In genomic region chr2:69770193-69770702, GRCh38 we compare ENCODE assay signal across 8 cellular contexts. TPM values are rescaled to one million over a fixed set of nuclear protein-coding genes. Genes with fewer than 3 reads are reported as not detected.
DNase-seq lines count a peak whose midpoint lies in the region; ATAC-seq, FAIRE-seq and TF ChIP-seq lines count a peak whose summit lies in the region.

No MANE protein-coding gene starts in this region.

- peak overlapping the region; percentile 2 to 88 (median 60) for H3K27ac Mint-ChIP-seq in CD8-positive, alpha-beta memory T cell
- peak overlapping the region; percentile 69 for H3K27ac Mint-ChIP-seq in activated T-helper 2 cell treated with anti-CD3 and anti-CD28 coated beads, Interferon-gamma antibody, Interleukin-2, Interleukin-4, amounts not matched to agents 10 μg/mL and 5 μg/mL and 100 μg/mL, durations not matched to agents 14 hours and 24 hours and 36 hours
- no peak overlapping the region for H3K27ac Mint-ChIP-seq in stimulated activated memory B cell treated with anti-CD40 and anti-IgM and Interleukin-4, amounts not matched to agents 10 μg/mL and 1 μg/mL and 100 μg/mL, for 72 hours

- no peak for FAIRE-seq in frontal cortex (lab: Jason Lieb, UNC)

- peak; percentile 53 for ATAC-seq in stimulated activated memory B cell treated with anti-CD40 and anti-IgM and Interleukin-4, amounts not matched to agents 10 μg/mL and 1 μg/mL and 100 μg/mL, for 72 hours
- no peak for ATAC-seq in GM21529 (IDR thresholded peaks at IDR 0.05; ENCODE audit: unreplicated experiment)

- H3K27ac ChIP-seq in CD8-positive, alpha-beta memory T cell (ENCODE audit: low read depth, low read length): no peak overlapping the region
- H3K27ac ChIP-seq in left ventricle myocardium inferior (replicated peaks): peak overlapping the region; percentile 51

- POLR2A ChIA-PET in CD8-positive, alpha-beta memory T cell (lab: Charles Lee): no interaction called here

- peak in 1 of 5 donors; percentile 16 for DNase-seq in CD8-positive, alpha-beta memory T cell
- DNase-seq in HUDEP-2 (lab: John Stamatoyannopoulos, UW; ENCODE audit: unreplicated experiment in 76 of 76) (peak in 43 of 76 experiments; percentile 5 to 79 (median 35)), left ventricle myocardium inferior (no peak), NCI-H2196 treated with DMSO at 0.1 percent for 48 hours (lab: John Stamatoyannopoulos, UW; ENCODE audit: unreplicated experiment) (no peak), frontal cortex (ENCODE audit: low spot score in 2 of 2) (no peak)
- DNase-seq in activated T-helper 2 cell treated with anti-CD3 and anti-CD28 coated beads, Interferon-gamma antibody, Interleukin-2, Interleukin-4, amounts not matched to agents 10 μg/mL and 5 μg/mL and 100 μg/mL, durations not matched to agents 14 hours and 24 hours and 36 hours (ENCODE audit: low spot score): peak; percentile 33

- intact Hi-C loops in activated T-helper 2 cell treated with anti-CD3 and anti-CD28 coated beads, Interferon-gamma antibody, Interleukin-2, Interleukin-4, amounts not matched to agents 10 μg/mL and 5 μg/mL and 100 μg/mL, durations not matched to agents 14 hours and 24 hours and 36 hours (cut with micrococcal nuclease): loop anchor here (5.0 to 10.0 kb wide), 3 partner anchors 263 to 715 kb away; no protein-coding TSS in a partner anchor
- intact Hi-C loops in left ventricle myocardium inferior (cut with micrococcal nuclease): no loop called here

- CTCF ChIA-PET in CD8-positive, alpha-beta memory T cell (lab: Charles Lee): no interaction called here

- no peaks in the 10 kb centered on the region for H3K9me3 ChIP-seq in CD8-positive, alpha-beta memory T cell (ENCODE audit: low read length)
- no peaks in the 10 kb centered on the region for H3K9me3 ChIP-seq in left ventricle myocardium inferior (replicated peaks)

- no peaks in the 10 kb centered on the region for H3K9me3 Mint-ChIP-seq in CD8-positive, alpha-beta memory T cell
- no peaks in the 10 kb centered on the region for H3K9me3 Mint-ChIP-seq in activated T-helper 2 cell treated with anti-CD3 and anti-CD28 coated beads, Interferon-gamma antibody, Interleukin-2, Interleukin-4, amounts not matched to agents 10 μg/mL and 5 μg/mL and 100 μg/mL, durations not matched to agents 14 hours and 24 hours and 36 hours
- no peaks in the 10 kb centered on the region for H3K9me3 Mint-ChIP-seq in stimulated activated memory B cell treated with anti-CD40 and anti-IgM and Interleukin-4, amounts not matched to agents 10 μg/mL and 1 μg/mL and 100 μg/mL, for 72 hours

- H3K4me3 ChIP-seq in CD8-positive, alpha-beta memory T cell (ENCODE audit: low read length): no peak overlapping the region
- H3K4me3 ChIP-seq in left ventricle myocardium inferior: no peak overlapping the region

- no peaks in the 10 kb centered on the region for H3K36me3 ChIP-seq in CD8-positive, alpha-beta memory T cell (ENCODE audit: insufficient read depth, low read length)
- H3K36me3 ChIP-seq in left ventricle myocardium inferior: no peaks in the 10 kb centered on the region

- no peaks in the 10 kb centered on the region for H3K36me3 Mint-ChIP-seq in CD8-positive, alpha-beta memory T cell
- H3K36me3 Mint-ChIP-seq in activated T-helper 2 cell treated with anti-CD3 and anti-CD28 coated beads, Interferon-gamma antibody, Interleukin-2, Interleukin-4, amounts not matched to agents 10 μg/mL and 5 μg/mL and 100 μg/mL, durations not matched to agents 14 hours and 24 hours and 36 hours (ENCODE audit: low read depth): peaks cover 30% of the 10 kb centered on the region
- H3K36me3 Mint-ChIP-seq in stimulated activated memory B cell treated with anti-CD40 and anti-IgM and Interleukin-4, amounts not matched to agents 10 μg/mL and 1 μg/mL and 100 μg/mL, for 72 hours: no peaks in the 10 kb centered on the region

- no peak for TF ChIP-seq CTCF in left ventricle myocardium inferior (IDR thresholded peaks at IDR 0.05; ENCODE audit: borderline replicate concordance)

- peaks cover 0 to 1% of the 10 kb centered on the region in 2 donors for H3K27me3 Mint-ChIP-seq in CD8-positive, alpha-beta memory T cell
- no peaks in the 10 kb centered on the region for H3K27me3 Mint-ChIP-seq in activated T-helper 2 cell treated with anti-CD3 and anti-CD28 coated beads, Interferon-gamma antibody, Interleukin-2, Interleukin-4, amounts not matched to agents 10 μg/mL and 5 μg/mL and 100 μg/mL, durations not matched to agents 14 hours and 24 hours and 36 hours (ENCODE audit: low read depth)
- no peaks in the 10 kb centered on the region for H3K27me3 Mint-ChIP-seq in stimulated activated memory B cell treated with anti-CD40 and anti-IgM and Interleukin-4, amounts not matched to agents 10 μg/mL and 1 μg/mL and 100 μg/mL, for 72 hours

- H3K4me1 ChIP-seq in CD8-positive, alpha-beta memory T cell (ENCODE audit: insufficient read depth, low read length): peaks cover 21% of the 10 kb centered on the region
- peaks cover 29% of the 10 kb centered on the region for H3K4me1 ChIP-seq in left ventricle myocardium inferior

- peak overlapping the region in 6 of 7 donors; percentile 19 to 79 (median 56) for H3K4me3 Mint-ChIP-seq in CD8-positive, alpha-beta memory T cell
- peak overlapping the region; percentile 6 for H3K4me3 Mint-ChIP-seq in activated T-helper 2 cell treated with anti-CD3 and anti-CD28 coated beads, Interferon-gamma antibody, Interleukin-2, Interleukin-4, amounts not matched to agents 10 μg/mL and 5 μg/mL and 100 μg/mL, durations not matched to agents 14 hours and 24 hours and 36 hours (ENCODE audit: low read depth)
- no peak overlapping the region for H3K4me3 Mint-ChIP-seq in stimulated activated memory B cell treated with anti-CD40 and anti-IgM and Interleukin-4, amounts not matched to agents 10 μg/mL and 1 μg/mL and 100 μg/mL, for 72 hours

- H3K27me3 ChIP-seq in CD8-positive, alpha-beta memory T cell (ENCODE audit: insufficient read depth, low read length, poor library complexity, severe bottlenecking): no peaks in the 10 kb centered on the region
- H3K27me3 ChIP-seq in left ventricle myocardium inferior (ENCODE audit: low read depth): no peaks in the 10 kb centered on the region

- peaks cover 49 to 57% (median 50%) of the 10 kb centered on the region in 3 donors for H3K4me1 Mint-ChIP-seq in CD8-positive, alpha-beta memory T cell
- peaks cover 80% of the 10 kb centered on the region for H3K4me1 Mint-ChIP-seq in activated T-helper 2 cell treated with anti-CD3 and anti-CD28 coated beads, Interferon-gamma antibody, Interleukin-2, Interleukin-4, amounts not matched to agents 10 μg/mL and 5 μg/mL and 100 μg/mL, durations not matched to agents 14 hours and 24 hours and 36 hours (ENCODE audit: low read depth)
- peaks cover 32% of the 10 kb centered on the region for H3K4me1 Mint-ChIP-seq in stimulated activated memory B cell treated with anti-CD40 and anti-IgM and Interleukin-4, amounts not matched to agents 10 μg/mL and 1 μg/mL and 100 μg/mL, for 72 hours

RNA-seq across cellular contexts. Expression of gene ANXA4, which starts 28.3 kb away (rescaled TPM):
- 10 to 100 TPM; 30.2 to 33.7 TPM for total RNA-seq in CD8-positive, alpha-beta memory T cell
- polyA plus RNA-seq in CD8-positive, alpha-beta memory T cell: 38.6 TPM
- total RNA-seq in activated T-helper 2 cell treated with anti-CD3 and anti-CD28 coated beads, Interferon-gamma antibody, Interleukin-2, Interleukin-4, amounts not matched to agents 10 μg/mL and 5 μg/mL and 100 μg/mL, durations not matched to agents 14 hours and 24 hours and 36 hours: 45.6 and 52.9 TPM in 2 replicates
- total RNA-seq in left ventricle myocardium inferior (30.6 TPM), frontal cortex (2.4 TPM)

RNA-seq across cellular contexts. Expression of gene GMCL1, which starts 59.2 kb away (rescaled TPM):
- 10 to 100 TPM; 15.5 to 17.6 TPM for total RNA-seq in CD8-positive, alpha-beta memory T cell
- 38.4 TPM for polyA plus RNA-seq in CD8-positive, alpha-beta memory T cell
- total RNA-seq in activated T-helper 2 cell treated with anti-CD3 and anti-CD28 coated beads, Interferon-gamma antibody, Interleukin-2, Interleukin-4, amounts not matched to agents 10 μg/mL and 5 μg/mL and 100 μg/mL, durations not matched to agents 14 hours and 24 hours and 36 hours: 29.2 and 29.3 TPM in 2 replicates
- total RNA-seq in left ventricle myocardium inferior (5.3 TPM), frontal cortex (13.5 TPM)

Comparison
In these comparisons a context has a peak if more than half of its experiments do, and no peak if none do; other contexts are left out.
1. DNase-seq: peak in HUDEP-2 (43 of 76) and activated T-helper 2 cell treated with anti-CD3 and anti-CD28 coated beads, Interferon-gamma antibody, Interleukin-2, Interleukin-4, amounts not matched to agents 10 μg/mL and 5 μg/mL and 100 μg/mL, durations not matched to agents 14 hours and 24 hours and 36 hours (single experiment); none in left ventricle myocardium inferior (single experiment), NCI-H2196 treated with DMSO at 0.1 percent for 48 hours (single experiment) and frontal cortex (0 of 2).